ENCODE assay signal across 1 cellular context in genomic region chr3:16300282-16300681, GRCh38.
TF ChIP-seq lines count a peak whose summit lies in the region.

No MANE protein-coding gene starts in this region.

TF ChIP-seq in K562, 482 proteins besides CTCF, POLR2A, EP300 and RAD21:
- TF ChIP-seq HOMEZ (CRISPR knock-in tag; IDR thresholded peaks at IDR 0.05) (no peak), NFE2 (IDR thresholded peaks at IDR 0.05; ENCODE audit: low read depth) (no peak), RBM15 (IDR thresholded peaks at IDR 0.05; ENCODE audit: insufficient read depth, low read length) (no peak), CBFA2T3 (IDR thresholded peaks at IDR 0.05) (peak; percentile 48), PKNOX1 (IDR thresholded peaks at IDR 0.05) (peak; percentile 33; the same call in 1 of the 2 replicates), FOSL1 (tag; conservative IDR thresholded peaks at IDR 0.05) (0 out of 2 replicates have a peak, but pooled peaks have one; percentile 24), HMBOX1 (IDR thresholded peaks at IDR 0.05) (peak; percentile 70; the same call in 1 of the 2 replicates), ARHGAP35 (IDR thresholded peaks at IDR 0.05; ENCODE audit: partially characterized antibody) (no peak), PURB (CRISPR knock-in tag; IDR thresholded peaks at IDR 0.05; ENCODE audit: low read depth) (no peak)
TF ChIP-seq in K562: peak in this region for 4.
